ENCODE assay signal across 9 cellular contexts in genomic region chr14:80587096-80587724, GRCh38.
DNase-seq lines count a peak whose midpoint lies in the region; ATAC-seq and TF ChIP-seq lines count a peak whose summit lies in the region.
"Had no signal": no experiment of that assay in that cellular context is flagged by ENCODE, and none has a peak within 500 bp of the region (broad histone marks: within the 10 kb centered on the region; RNA-seq: fewer than 3 reads in every experiment).

No MANE protein-coding gene starts in this region.

- ATAC-seq in activated T-helper 17 cell treated with anti-CD3 and anti-CD28 coated beads, Interleukin-2, amount 50 U/mL, for 72 hours (replicated peaks): peak; percentile 92
- no peak for ATAC-seq in natural killer cell

- no peak overlapping the region for H3K27ac ChIP-seq in GM23248
- H3K27ac ChIP-seq: skin epidermis had no signal

- H3K4me3 ChIP-seq in AG09309 (ENCODE audit: control insufficient read depth, low read depth, low read length) (no peak overlapping the region), GM23248 (no peak overlapping the region)
- H3K4me3 ChIP-seq: skin epidermis had no signal

- H4K20me1 ChIP-seq in GM23248 (ENCODE audit: insufficient read depth): no peaks in the 10 kb centered on the region

- no peak overlapping the region for H3K4me3 Mint-ChIP-seq in activated T-helper 17 cell treated with anti-CD3 and anti-CD28 coated beads, Interleukin-2, amount 50 U/mL, for 72 hours
- no peak overlapping the region for H3K4me3 Mint-ChIP-seq in natural killer cell

- intact Hi-C loops in natural killer cell (cut with micrococcal nuclease): no loop called here

- no peaks in the 10 kb centered on the region for H3K36me3 ChIP-seq in GM23248 (ENCODE audit: low read depth)

- WGBS in GM23248 (ENCODE audit: low coverage in 1 of 2, low lambda C conversion rate in 2 of 2, missing lambda C conversion rate in 2 of 2), 2 experiments: 71 to 74% methylated on average over 3 of the region's 3 CpGs

- H3F3A ChIP-seq in GM23248 (ENCODE audit: insufficient read depth): no peaks in the 10 kb centered on the region

- H3K27ac Mint-ChIP-seq in activated T-helper 17 cell treated with anti-CD3 and anti-CD28 coated beads, Interleukin-2, amount 50 U/mL, for 72 hours: peak overlapping the region; percentile 46
- H3K27ac Mint-ChIP-seq in natural killer cell: no peak overlapping the region

- DNase-seq in AG09309 (ENCODE audit: low read depth) (no peak), GM04504 (ENCODE audit: low read depth) (peak; percentile 16), GM23248 (peak; percentile 69), iPS DF 4.7 (ENCODE audit: extremely low read depth, low spot score) (peak; percentile 14), natural killer cell (no peak), hypothalamus (lab: John Stamatoyannopoulos, UW) (no peak)

- no peaks in the 10 kb centered on the region for H3K9me2 ChIP-seq in GM23248 (ENCODE audit: insufficient read depth)

- peaks cover 7% of the 10 kb centered on the region for H3K9me3 Mint-ChIP-seq in activated T-helper 17 cell treated with anti-CD3 and anti-CD28 coated beads, Interleukin-2, amount 50 U/mL, for 72 hours
- H3K9me3 Mint-ChIP-seq in natural killer cell: peaks cover 11 to 25% of the 10 kb centered on the region in 2 donors

- no peaks in the 10 kb centered on the region for H3K36me3 Mint-ChIP-seq in activated T-helper 17 cell treated with anti-CD3 and anti-CD28 coated beads, Interleukin-2, amount 50 U/mL, for 72 hours (ENCODE audit: low read depth)
- peaks cover 29% of the 10 kb centered on the region for H3K36me3 Mint-ChIP-seq in natural killer cell

- H3K27me3 Mint-ChIP-seq in activated T-helper 17 cell treated with anti-CD3 and anti-CD28 coated beads, Interleukin-2, amount 50 U/mL, for 72 hours: no peaks in the 10 kb centered on the region
- no peaks in the 10 kb centered on the region for H3K27me3 Mint-ChIP-seq in natural killer cell (ENCODE audit: low read depth in 2 of 2)

- TF ChIP-seq CTCF in AG09309 (IDR thresholded peaks at IDR 0.05; ENCODE audit: control insufficient read depth, insufficient read depth, low read depth, low read length, missing control alignments) (peak; percentile 62), LNCAP (IDR thresholded peaks at IDR 0.05) (peak; percentile 71), natural killer cell (IDR thresholded peaks at IDR 0.05) (no peak)

- no peaks in the 10 kb centered on the region for H3K9me3 ChIP-seq in GM23248 (ENCODE audit: low read depth)

- no peak overlapping the region for H3K4me2 ChIP-seq in GM23248 (ENCODE audit: unreplicated experiment)

- in situ Hi-C loops in GM23248 (cut with MboI): loop anchor here (10.0 kb wide), 1 partner anchor 522 kb away; no protein-coding TSS in a partner anchor

- peak overlapping the region; percentile 69 for H2AFZ ChIP-seq in GM23248

- no peaks in the 10 kb centered on the region for H3K79me2 ChIP-seq in GM23248 (ENCODE audit: insufficient read depth)

- no peak overlapping the region for H3K9ac ChIP-seq in GM23248

- peaks cover 6% of the 10 kb centered on the region for H3K4me1 Mint-ChIP-seq in activated T-helper 17 cell treated with anti-CD3 and anti-CD28 coated beads, Interleukin-2, amount 50 U/mL, for 72 hours
- no peaks in the 10 kb centered on the region for H3K4me1 Mint-ChIP-seq in natural killer cell

- peaks cover 8% of the 10 kb centered on the region; the same call in 1 of the 2 replicates for H3K4me1 ChIP-seq in GM23248 (ENCODE audit: insufficient read depth)

- H3K27me3 ChIP-seq in GM23248 (replicated peaks; ENCODE audit: insufficient read depth): no peaks in the 10 kb centered on the region

Comparison
In these comparisons a context has a peak if more than half of its experiments do, and no peak if none do; other contexts are left out.
1. DNase-seq: peak in GM04504 (single experiment), GM23248 (single experiment) and iPS DF 4.7 (single experiment); none in AG09309 (single experiment), natural killer cell (single experiment) and hypothalamus (0 of 51).